12 cellular contexts compared by ENCODE assay signal in genomic region chr16:24701521-24701951, GRCh38. TPM values are rescaled to one million over a fixed set of nuclear protein-coding genes. Genes with fewer than 3 reads are reported as not detected.
DNase-seq lines count a peak whose midpoint lies in the region; ATAC-seq, FAIRE-seq and TF ChIP-seq lines count a peak whose summit lies in the region.
"Had no signal": no experiment of that assay in that cellular context is flagged by ENCODE, and none has a peak within 500 bp of the region (broad histone marks: within the 10 kb centered on the region; RNA-seq: fewer than 3 reads in every experiment).

No MANE protein-coding gene starts in this region.

- intact Hi-C loops in body of pancreas (cut with DNase I) (no loop called here), kidney (cut with DNase I) (no loop called here)
- intact Hi-C loops in activated T-helper 2 cell treated with anti-CD3 and anti-CD28 coated beads, Interferon-gamma antibody, Interleukin-2, Interleukin-4, amounts not matched to agents 10 μg/mL and 5 μg/mL and 100 μg/mL, durations not matched to agents 14 hours and 24 hours and 36 hours (cut with micrococcal nuclease), result no loop called here

- no peak for TF ChIP-seq POLR2A in body of pancreas (IDR thresholded peaks at IDR 0.05)

- H3K27ac Mint-ChIP-seq in activated T-helper 2 cell treated with anti-CD3 and anti-CD28 coated beads, Interferon-gamma antibody, Interleukin-2, Interleukin-4, amounts not matched to agents 10 μg/mL and 5 μg/mL and 100 μg/mL, durations not matched to agents 14 hours and 24 hours and 36 hours, result no peak overlapping the region
- no peak overlapping the region for H3K27ac Mint-ChIP-seq in CD8-positive, alpha-beta memory T cell
- H3K27ac Mint-ChIP-seq: T-cell had no signal

- no peak for FAIRE-seq in kidney (lab: Jason Lieb, UNC)

- H3K4me3 ChIP-seq in body of pancreas (no peak overlapping the region), kidney (ENCODE audit: low read length in 2 of 2) (peak overlapping the region in 1 of 2 donors; percentile 0), subcutaneous abdominal adipose tissue (ENCODE audit: low read depth in 1 of 5, low read length in 5 of 5) (peak overlapping the region in 1 of 5 donors; percentile 48)
- no peak overlapping the region for H3K4me3 ChIP-seq in CD8-positive, alpha-beta memory T cell (ENCODE audit: low read length)

- H3K4me1 ChIP-seq in body of pancreas, result peaks cover 32% of the 10 kb centered on the region
- peaks cover 0 to 6% of the 10 kb centered on the region in 2 donors for H3K4me1 ChIP-seq in kidney (ENCODE audit: control insufficient read depth in 1 of 2, insufficient read depth in 1 of 2, low read depth in 1 of 2, low read length in 2 of 2)
- peaks cover 0 to 24% (median 16%) of the 10 kb centered on the region in 5 donors for H3K4me1 ChIP-seq in subcutaneous abdominal adipose tissue (ENCODE audit: control insufficient read depth in 5 of 5, insufficient read depth in 5 of 5, low read length in 5 of 5)
- no peaks in the 10 kb centered on the region for H3K4me1 ChIP-seq in CD8-positive, alpha-beta memory T cell (ENCODE audit: insufficient read depth, low read length)

- H3K9me3 Mint-ChIP-seq in activated T-helper 2 cell treated with anti-CD3 and anti-CD28 coated beads, Interferon-gamma antibody, Interleukin-2, Interleukin-4, amounts not matched to agents 10 μg/mL and 5 μg/mL and 100 μg/mL, durations not matched to agents 14 hours and 24 hours and 36 hours, result no peaks in the 10 kb centered on the region
- no peaks in the 10 kb centered on the region for H3K9me3 Mint-ChIP-seq in CD8-positive, alpha-beta memory T cell
- H3K9me3 Mint-ChIP-seq: neural crest cell, T-cell had no signal

- peak overlapping the region in 3 of 4 donors; percentile 53 to 79 (median 75) for H3K27ac ChIP-seq in body of pancreas
- H3K27ac ChIP-seq in kidney (ENCODE audit: low read depth in 2 of 2, low read length in 2 of 2), result peak overlapping the region in 1 of 2 donors; percentile 73
- H3K27ac ChIP-seq in subcutaneous abdominal adipose tissue (ENCODE audit: low read depth, low read length), result peak overlapping the region; percentile 76
- no peak overlapping the region for H3K27ac ChIP-seq in CD8-positive, alpha-beta memory T cell (ENCODE audit: low read depth, low read length)

- H3K9me3 ChIP-seq in body of pancreas (no peaks in the 10 kb centered on the region), kidney (ENCODE audit: control insufficient read depth in 1 of 2, low read length in 2 of 2) (peaks cover 0 to 2% of the 10 kb centered on the region in 2 donors), subcutaneous abdominal adipose tissue (ENCODE audit: control insufficient read depth in 5 of 5, low read length in 5 of 5) (peaks cover 0 to 2% (median 0%) of the 10 kb centered on the region in 5 donors)
- H3K9me3 ChIP-seq in CD8-positive, alpha-beta memory T cell (ENCODE audit: low read length), result no peaks in the 10 kb centered on the region

- no peaks in the 10 kb centered on the region for H3K36me3 ChIP-seq in body of pancreas (replicated peaks in 1 of 2; ENCODE audit: insufficient read depth in 1 of 2, low read depth in 2 of 2)
- no peaks in the 10 kb centered on the region for H3K36me3 ChIP-seq in kidney (ENCODE audit: control insufficient read depth in 1 of 2, insufficient read depth in 2 of 2, low read length in 2 of 2)
- no peaks in the 10 kb centered on the region for H3K36me3 ChIP-seq in subcutaneous abdominal adipose tissue (ENCODE audit: control insufficient read depth in 5 of 5, insufficient read depth in 5 of 5, low read length in 5 of 5)
- H3K36me3 ChIP-seq in CD8-positive, alpha-beta memory T cell (ENCODE audit: insufficient read depth, low read length), result no peaks in the 10 kb centered on the region

- 63 to 72% methylated on average over 5 of the region's 5 CpGs for WGBS in body of pancreas, 2 donors

- H3K4me3 Mint-ChIP-seq in activated T-helper 2 cell treated with anti-CD3 and anti-CD28 coated beads, Interferon-gamma antibody, Interleukin-2, Interleukin-4, amounts not matched to agents 10 μg/mL and 5 μg/mL and 100 μg/mL, durations not matched to agents 14 hours and 24 hours and 36 hours (ENCODE audit: low read depth), result no peak overlapping the region
- H3K4me3 Mint-ChIP-seq in CD8-positive, alpha-beta memory T cell, result no peak overlapping the region
- H3K4me3 Mint-ChIP-seq: neural crest cell, T-cell had no signal

- POLR2A ChIA-PET in CD8-positive, alpha-beta memory T cell (lab: Charles Lee), result no interaction called here

- ATAC-seq in body of pancreas, result no peak
- ATAC-seq in HG02981 (IDR thresholded peaks at IDR 0.05; ENCODE audit: unreplicated experiment), result no peak
- ATAC-seq: T-cell had no signal

- H3K4me1 Mint-ChIP-seq in activated T-helper 2 cell treated with anti-CD3 and anti-CD28 coated beads, Interferon-gamma antibody, Interleukin-2, Interleukin-4, amounts not matched to agents 10 μg/mL and 5 μg/mL and 100 μg/mL, durations not matched to agents 14 hours and 24 hours and 36 hours (ENCODE audit: low read depth), result no peaks in the 10 kb centered on the region
- no peaks in the 10 kb centered on the region for H3K4me1 Mint-ChIP-seq in CD8-positive, alpha-beta memory T cell
- H3K4me1 Mint-ChIP-seq: neural crest cell, T-cell had no signal

- peak; percentile 27 for DNase-seq in H4 (ENCODE audit: low spot score)
- no peak for DNase-seq in body of pancreas
- peak; percentile 78 for DNase-seq in kidney
- DNase-seq in activated T-helper 2 cell treated with anti-CD3 and anti-CD28 coated beads, Interferon-gamma antibody, Interleukin-2, Interleukin-4, amounts not matched to agents 10 μg/mL and 5 μg/mL and 100 μg/mL, durations not matched to agents 14 hours and 24 hours and 36 hours (ENCODE audit: low spot score), result no peak
- DNase-seq in CD8-positive, alpha-beta memory T cell, result no peak
- DNase-seq in RPMI8226, result no peak
- DNase-seq: activated T-cell treated with anti-CD3 and anti-CD28 coated beads for 4 hours, NCI-H2029, T-cell had no signal

- H3K27me3 Mint-ChIP-seq in activated T-helper 2 cell treated with anti-CD3 and anti-CD28 coated beads, Interferon-gamma antibody, Interleukin-2, Interleukin-4, amounts not matched to agents 10 μg/mL and 5 μg/mL and 100 μg/mL, durations not matched to agents 14 hours and 24 hours and 36 hours (ENCODE audit: low read depth), result peaks cover 6% of the 10 kb centered on the region
- H3K27me3 Mint-ChIP-seq in CD8-positive, alpha-beta memory T cell, result peaks cover 8 to 13% of the 10 kb centered on the region in 2 donors

- TF ChIP-seq CTCF in body of pancreas (IDR thresholded peaks at IDR 0.05) (no peak), kidney (IDR thresholded peaks at IDR 0.05; ENCODE audit: borderline replicate concordance, extremely low read depth, insufficient read depth) (no peak)

- H3K27me3 ChIP-seq in body of pancreas (no peaks in the 10 kb centered on the region), subcutaneous abdominal adipose tissue (ENCODE audit: control insufficient read depth in 5 of 5, insufficient read depth in 4 of 5, low read length in 5 of 5) (no peaks in the 10 kb centered on the region)
- no peaks in the 10 kb centered on the region for H3K27me3 ChIP-seq in CD8-positive, alpha-beta memory T cell (ENCODE audit: insufficient read depth, low read length, poor library complexity, severe bottlenecking)

- CTCF ChIA-PET in CD8-positive, alpha-beta memory T cell (lab: Charles Lee), result no interaction called here

- H3K9ac ChIP-seq in kidney (ENCODE audit: low read length in 2 of 2), result no peak overlapping the region
- no peak overlapping the region for H3K9ac ChIP-seq in subcutaneous abdominal adipose tissue (ENCODE audit: low read length in 5 of 5)

- H3K36me3 Mint-ChIP-seq in activated T-helper 2 cell treated with anti-CD3 and anti-CD28 coated beads, Interferon-gamma antibody, Interleukin-2, Interleukin-4, amounts not matched to agents 10 μg/mL and 5 μg/mL and 100 μg/mL, durations not matched to agents 14 hours and 24 hours and 36 hours (ENCODE audit: low read depth), result no peaks in the 10 kb centered on the region
- no peaks in the 10 kb centered on the region for H3K36me3 Mint-ChIP-seq in CD8-positive, alpha-beta memory T cell
- H3K36me3 Mint-ChIP-seq: T-cell had no signal

RNA-seq across cellular contexts. Expression of gene TNRC6A, which starts 27.9 kb away (rescaled TPM):
- total RNA-seq in H4 (2014; rRNA removed; shearing (Covaris generic)), result 9.7 and 10.1 TPM in 2 replicates
- 10 to 100 TPM; 46.1 to 82.2 TPM for total RNA-seq in body of pancreas
- total RNA-seq in kidney, result 61.9 TPM
- polyA plus RNA-seq in kidney (ENCODE audit: insufficient read depth, low read depth, low replicate concordance), result 8.0 TPM
- 47.3 and 50.3 TPM in 2 replicates for total RNA-seq in activated T-helper 2 cell treated with anti-CD3 and anti-CD28 coated beads, Interferon-gamma antibody, Interleukin-2, Interleukin-4, amounts not matched to agents 10 μg/mL and 5 μg/mL and 100 μg/mL, durations not matched to agents 14 hours and 24 hours and 36 hours
- total RNA-seq in CD8-positive, alpha-beta memory T cell, result 10 to 100 TPM; 40.4 to 44.0 TPM
- polyA plus RNA-seq in CD8-positive, alpha-beta memory T cell, result 11.4 TPM

Comparison
In these comparisons a context has a peak if more than half of its experiments do, and no peak if none do; other contexts are left out.
1. DNase-seq: peak in H4 (single experiment) and kidney (single experiment); none in body of pancreas (0 of 4), activated T-helper 2 cell treated with anti-CD3 and anti-CD28 coated beads, Interferon-gamma antibody, Interleukin-2, Interleukin-4, amounts not matched to agents 10 μg/mL and 5 μg/mL and 100 μg/mL, durations not matched to agents 14 hours and 24 hours and 36 hours (single experiment), CD8-positive, alpha-beta memory T cell (0 of 5) and RPMI8226 (single experiment).